8 cellular contexts compared by ENCODE assay signal in genomic region chr11:64239662-64240466, GRCh38. TPM values are rescaled to one million over a fixed set of nuclear protein-coding genes. Genes with fewer than 3 reads are reported as not detected.
DNase-seq lines count a peak whose midpoint lies in the region; ATAC-seq, FAIRE-seq and TF ChIP-seq lines count a peak whose summit lies in the region.

No MANE protein-coding gene starts in this region.

- no peaks in the 10 kb centered on the region for H3K27me3 Mint-ChIP-seq in activated CD4-positive, alpha-beta memory T cell treated with anti-CD3 and anti-CD28 coated beads, Interleukin-2, amount 10 ng/mL, durations not matched to agents 7 days and 5 days

- H3K4me2 ChIP-seq in DND-41 (ENCODE audit: insufficient read depth, low read length), result peak overlapping the region; percentile 93

- peaks cover 35% of the 10 kb centered on the region for H4K20me1 ChIP-seq in DND-41 (ENCODE audit: insufficient read depth, low read length)

- DNase-seq in DND-41 (no peak), GDM1 (lab: John Stamatoyannopoulos, UW) (no peak), HPDE6-E6E7 (ENCODE audit: extremely low spot score) (no peak), H54 (ENCODE audit: insufficient read length, low spot score) (no peak)
- DNase-seq in activated CD4-positive, alpha-beta memory T cell treated with anti-CD3 and anti-CD28 coated beads, Interleukin-2, amount 10 ng/mL, durations not matched to agents 7 days and 5 days, result no peak

- peak overlapping the region; percentile 67 for H3K9ac ChIP-seq in DND-41 (ENCODE audit: low read depth, low read length)
- H3K9ac ChIP-seq in iPS-20b (ENCODE audit: low read depth, low read length), result peak overlapping the region; percentile 87; the same call in 1 of the 2 replicates

- H2AFZ ChIP-seq in DND-41 (ENCODE audit: low read depth, low read length), result peak overlapping the region; percentile 78

- H3K27me3 ChIP-seq in DND-41 (ENCODE audit: insufficient read depth, low read length, poor library complexity) (no peaks in the 10 kb centered on the region), iPS-20b (ENCODE audit: insufficient read depth, low read length) (peaks cover 5% of the 10 kb centered on the region; the same call in 1 of the 2 replicates)

- CTCF ChIA-PET in activated CD4-positive, alpha-beta memory T cell treated with anti-CD3 and anti-CD28 coated beads, Interleukin-2, amount 10 ng/mL, durations not matched to agents 7 days and 5 days (lab: Charles Lee), result interaction anchor here (2.0 to 3.6 kb wide), 2 partner anchors 10 to 61 kb away, joined by 5 to 23 read pairs; no protein-coding TSS in a partner anchor

- H3K9me3 ChIP-seq in DND-41 (ENCODE audit: insufficient read depth, low read length, severe bottlenecking), result no peaks in the 10 kb centered on the region
- H3K9me3 ChIP-seq in iPS-20b (ENCODE audit: insufficient read depth, low read depth, low read length), result no peaks in the 10 kb centered on the region

- H3K4me1 ChIP-seq in DND-41 (ENCODE audit: insufficient read depth, low read length), result peaks cover 60% of the 10 kb centered on the region
- H3K4me1 ChIP-seq in iPS-20b (ENCODE audit: insufficient read depth, low read length), result peaks cover 7% of the 10 kb centered on the region; the same call in 1 of the 2 replicates

- ATAC-seq in DND-41 (ENCODE audit: insufficient read depth, low read depth) (no peak), HG03060 (IDR thresholded peaks at IDR 0.05; ENCODE audit: low read depth, unreplicated experiment) (peak; percentile 25)

- H3K79me2 ChIP-seq in DND-41 (ENCODE audit: insufficient read depth, low read length), result peaks cover 45% of the 10 kb centered on the region

- H3K27ac ChIP-seq in DND-41 (ENCODE audit: low read length), result peak overlapping the region; percentile 87
- peak overlapping the region; percentile 67 for H3K27ac ChIP-seq in iPS-20b (ENCODE audit: low read length)
- H3K27ac ChIP-seq in temporal lobe (ENCODE audit: low read depth, low read length), result peak overlapping the region; percentile 99

- no peak for TF ChIP-seq CTCF in DND-41 (IDR thresholded peaks at IDR 0.05; ENCODE audit: borderline replicate concordance, extremely low read depth, low read length, poor library complexity, severe bottlenecking)

- TF ChIP-seq POLR2A in H54 (IDR thresholded peaks at IDR 0.05; ENCODE audit: low read depth, low read length), result no peak

- H3K9me3 Mint-ChIP-seq in activated CD4-positive, alpha-beta memory T cell treated with anti-CD3 and anti-CD28 coated beads, Interleukin-2, amount 10 ng/mL, durations not matched to agents 7 days and 5 days, result no peaks in the 10 kb centered on the region

- H3K36me3 Mint-ChIP-seq in activated CD4-positive, alpha-beta memory T cell treated with anti-CD3 and anti-CD28 coated beads, Interleukin-2, amount 10 ng/mL, durations not matched to agents 7 days and 5 days (ENCODE audit: low read depth), result peaks cover 23% of the 10 kb centered on the region

- POLR2A ChIA-PET in activated CD4-positive, alpha-beta memory T cell treated with anti-CD3 and anti-CD28 coated beads, Interleukin-2, amount 10 ng/mL, durations not matched to agents 7 days and 5 days (lab: Charles Lee), result interaction anchor here (1.0 to 4.8 kb wide), 4 partner anchors 15 to 33 kb away, joined by 4 to 45 read pairs (median 12); partner anchors contain the start of genes FERMT3, NUDT22 and TRPT1

- peaks cover 53% of the 10 kb centered on the region for H3K4me1 Mint-ChIP-seq in activated CD4-positive, alpha-beta memory T cell treated with anti-CD3 and anti-CD28 coated beads, Interleukin-2, amount 10 ng/mL, durations not matched to agents 7 days and 5 days

- H3K36me3 ChIP-seq in DND-41 (ENCODE audit: insufficient read depth, low read length) (peaks cover 62% of the 10 kb centered on the region), iPS-20b (ENCODE audit: insufficient read depth, low read depth, low read length) (peaks cover 30% of the 10 kb centered on the region)

- H3K4me3 ChIP-seq in DND-41 (ENCODE audit: low read depth in 1 of 2, low read length in 2 of 2) (peak overlapping the region; percentile 20 to 65; a peak in 3 of 4 replicates), iPS-20b (ENCODE audit: low read length) (peak overlapping the region; percentile 83)

- H3K4me3 Mint-ChIP-seq in activated CD4-positive, alpha-beta memory T cell treated with anti-CD3 and anti-CD28 coated beads, Interleukin-2, amount 10 ng/mL, durations not matched to agents 7 days and 5 days, result peak overlapping the region; percentile 90

- H3K27ac Mint-ChIP-seq in activated CD4-positive, alpha-beta memory T cell treated with anti-CD3 and anti-CD28 coated beads, Interleukin-2, amount 10 ng/mL, durations not matched to agents 7 days and 5 days, result peak overlapping the region; percentile 92

- no peak for FAIRE-seq in H54 (lab: Jason Lieb, UNC)

RNA-seq across cellular contexts. Expression of gene FKBP2, which starts 1.0 kb away (rescaled TPM):
- total RNA-seq in activated CD4-positive, alpha-beta memory T cell treated with anti-CD3 and anti-CD28 coated beads, Interleukin-2, amount 10 ng/mL, durations not matched to agents 7 days and 5 days, result 10 to 100 TPM; 26.4 to 27.9 TPM
- total RNA-seq in temporal lobe, result 16.2 TPM

RNA-seq across cellular contexts. Expression of gene VEGFB, which starts 5.5 kb away (rescaled TPM):
- 10 to 100 TPM; 49.1 to 58.5 TPM for total RNA-seq in activated CD4-positive, alpha-beta memory T cell treated with anti-CD3 and anti-CD28 coated beads, Interleukin-2, amount 10 ng/mL, durations not matched to agents 7 days and 5 days
- total RNA-seq in temporal lobe, result 24.1 TPM

RNA-seq across cellular contexts. Expression of gene PPP1R14B, which starts 6.9 kb away (rescaled TPM):
- total RNA-seq in activated CD4-positive, alpha-beta memory T cell treated with anti-CD3 and anti-CD28 coated beads, Interleukin-2, amount 10 ng/mL, durations not matched to agents 7 days and 5 days, result 100 to 1,000 TPM in 1 of 2 experiments, 10 to 100 TPM in 1; 96.9 to 105 TPM
- total RNA-seq in temporal lobe, result 60.7 TPM

RNA-seq across cellular contexts. Expression of gene DNAJC4, which starts 9.5 kb away (rescaled TPM):
- total RNA-seq in activated CD4-positive, alpha-beta memory T cell treated with anti-CD3 and anti-CD28 coated beads, Interleukin-2, amount 10 ng/mL, durations not matched to agents 7 days and 5 days, result 10 to 100 TPM; 40.8 to 42.0 TPM
- total RNA-seq in temporal lobe, result 6.6 TPM

RNA-seq across cellular contexts. Expression of gene PLCB3, which starts 11.5 kb away (rescaled TPM):
- total RNA-seq in activated CD4-positive, alpha-beta memory T cell treated with anti-CD3 and anti-CD28 coated beads, Interleukin-2, amount 10 ng/mL, durations not matched to agents 7 days and 5 days, result 10 to 100 TPM; 12.5 to 14.0 TPM
- 3.7 TPM for total RNA-seq in temporal lobe
